Comparison of ENCODE assay signal across 8 cellular contexts in the genomic region with DNA sequence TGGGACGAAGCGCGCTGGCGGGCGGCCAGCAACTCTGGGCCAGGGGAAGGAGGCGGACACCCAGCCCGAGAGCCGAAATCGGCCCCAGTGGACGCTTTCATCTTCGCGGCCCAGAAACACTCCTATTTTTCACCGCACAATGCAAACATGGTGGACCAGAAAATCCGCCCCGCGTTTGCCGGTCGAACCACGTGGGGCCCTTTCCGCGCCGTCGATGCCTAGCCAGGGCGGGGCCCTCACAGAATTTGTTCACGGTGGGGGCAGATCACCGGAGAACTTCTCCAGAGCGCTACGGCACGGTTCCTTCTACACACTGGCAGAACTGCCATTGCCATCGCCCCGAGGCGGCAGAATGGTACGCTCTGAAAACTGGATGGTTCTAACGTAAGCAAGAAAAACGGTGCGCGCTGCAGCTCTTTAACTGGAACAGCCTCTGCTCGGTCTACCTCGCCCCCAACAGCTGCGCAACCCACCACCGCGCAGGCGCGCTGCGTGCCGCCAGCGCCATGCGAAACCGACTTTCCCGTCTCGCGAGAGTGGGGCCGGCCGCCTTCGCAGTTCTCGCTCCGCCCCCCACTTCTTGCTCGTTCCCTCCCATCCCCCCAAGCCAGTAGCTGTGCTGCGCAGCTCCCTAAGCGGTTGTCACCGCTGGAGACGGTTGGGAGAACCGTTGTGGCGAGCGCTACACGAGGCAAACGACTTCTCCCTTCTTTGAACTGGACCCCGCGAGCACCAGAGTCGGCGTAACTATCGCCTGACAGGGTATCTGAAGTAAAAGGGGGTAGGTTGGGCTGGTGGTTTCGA.
DNase-seq lines count a peak whose midpoint lies in the region; ATAC-seq and TF ChIP-seq lines count a peak whose summit lies in the region.

A gene with protein sequence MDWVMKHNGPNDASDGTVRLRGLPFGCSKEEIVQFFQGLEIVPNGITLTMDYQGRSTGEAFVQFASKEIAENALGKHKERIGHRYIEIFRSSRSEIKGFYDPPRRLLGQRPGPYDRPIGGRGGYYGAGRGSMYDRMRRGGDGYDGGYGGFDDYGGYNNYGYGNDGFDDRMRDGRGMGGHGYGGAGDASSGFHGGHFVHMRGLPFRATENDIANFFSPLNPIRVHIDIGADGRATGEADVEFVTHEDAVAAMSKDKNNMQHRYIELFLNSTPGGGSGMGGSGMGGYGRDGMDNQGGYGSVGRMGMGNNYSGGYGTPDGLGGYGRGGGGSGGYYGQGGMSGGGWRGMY (plus strand): TSS at position 610 of the 804 bp plus-strand sequence. CDS start 5,158 bp downstream, outside the sequence.

- DNase-seq in AML-193 (lab: John Stamatoyannopoulos, UW) (peak; percentile 93 to 96), NCI-H446 treated with DMSO at 0.1 percent for 48 hours (lab: John Stamatoyannopoulos, UW) (peak; percentile 85), islet precursor cell (peak; percentile 99)
- peak; percentile 96 to 98 for DNase-seq in central memory CD8-positive, alpha-beta T cell (ENCODE audit: low spot score in 2 of 2)
- peak; percentile 98 for DNase-seq in stimulated activated CD4-positive, alpha-beta T cell treated with anti-CD3 and anti-CD28 coated beads, Interleukin-12 subunit alpha, Interleukin-12 subunit beta, amount 100 ng/mL, for 4 hours

- ATAC-seq in HG03378 (IDR thresholded peaks at IDR 0.05; ENCODE audit: unreplicated experiment): peak; percentile 80
- peak; percentile 83 to 86 for ATAC-seq in activated CD4-positive, CD25-positive, alpha-beta regulatory T cell treated with anti-CD3 and anti-CD28 coated beads, Interleukin-2, amount 50 U/mL, for 24 hours
- peak; percentile 80 for ATAC-seq in central memory CD8-positive, alpha-beta T cell (replicated peaks; ENCODE audit: extremely low read depth, poor library complexity, severe bottlenecking)

- peak; percentile 99 for TF ChIP-seq POLR2A in GM19099 (IDR thresholded peaks at IDR 0.05; ENCODE audit: extremely low read depth, insufficient read length, low read depth)

- H3K9me3 Mint-ChIP-seq in central memory CD8-positive, alpha-beta T cell: no peaks in the 10 kb centered on the region

- H3K36me3 Mint-ChIP-seq in central memory CD8-positive, alpha-beta T cell (ENCODE audit: insufficient read depth): peaks cover 33% of the 10 kb centered on the region

- no peaks in the 10 kb centered on the region for H3K27me3 Mint-ChIP-seq in central memory CD8-positive, alpha-beta T cell

- peaks cover 48% of the 10 kb centered on the region for H3K4me1 Mint-ChIP-seq in central memory CD8-positive, alpha-beta T cell

- peak within 1 kb of the TSS; percentile 98 for H3K27ac Mint-ChIP-seq in central memory CD8-positive, alpha-beta T cell (ENCODE audit: low read depth)

- H3K4me3 Mint-ChIP-seq in central memory CD8-positive, alpha-beta T cell: peak within 1 kb of the TSS; percentile 99

Comparison
In these comparisons a context has a peak if more than half of its experiments do, and no peak if none do; other contexts are left out.
1. Peak in every context shown above with its lines: DNase-seq and ATAC-seq.